In genomic region chr3:195907730-195908438, GRCh38 we compare ENCODE assay signal across 8 cellular contexts. TPM values are rescaled to one million over a fixed set of nuclear protein-coding genes. Genes with fewer than 3 reads are reported as not detected.
DNase-seq lines count a peak whose midpoint lies in the region; ATAC-seq, FAIRE-seq and TF ChIP-seq lines count a peak whose summit lies in the region.

No MANE protein-coding gene starts in this region.

- H3K4me3 Mint-ChIP-seq in astrocyte (ENCODE audit: unreplicated experiment) (peak overlapping the region; percentile 86), immature natural killer cell (peak overlapping the region; percentile 88 to 99 (median 98))

- H3K27ac ChIP-seq in astrocyte (ENCODE audit: low read depth, low read length), result no peak overlapping the region

- H3K27me3 Mint-ChIP-seq in astrocyte (ENCODE audit: low read depth, unreplicated experiment), result no peaks in the 10 kb centered on the region
- H3K27me3 Mint-ChIP-seq in immature natural killer cell (ENCODE audit: low read depth in 3 of 3), result peaks cover 16 to 18% (median 17%) of the 10 kb centered on the region in 3 donors

- peak overlapping the region; percentile 85 for H3K4me2 ChIP-seq in astrocyte (ENCODE audit: low read length)

- peak overlapping the region; percentile 47 for H3K9ac ChIP-seq in astrocyte (ENCODE audit: low read length)

- ATAC-seq in GM19035 (IDR thresholded peaks at IDR 0.05; ENCODE audit: unreplicated experiment), result peak; percentile 30

- H3K4me1 ChIP-seq in BE2C (peaks cover 5% of the 10 kb centered on the region), astrocyte (ENCODE audit: insufficient read depth, low read length) (peaks cover 22% of the 10 kb centered on the region)

- no peaks in the 10 kb centered on the region for H3K27me3 ChIP-seq in BE2C
- H3K27me3 ChIP-seq in astrocyte (ENCODE audit: insufficient read depth, low read length), result no peaks in the 10 kb centered on the region

- DNase-seq in BE2C, result peak; percentile 88
- DNase-seq in Jurkat, Clone E6-1 (ENCODE audit: low read depth, low spot score), result no peak
- DNase-seq in T-helper 1 cell, result peak in 4 of 5 donors; percentile 43 to 64 (median 49)
- no peak for DNase-seq in astrocyte (ENCODE audit: low read depth)
- DNase-seq in immature natural killer cell, result peak; percentile 73 to 76 (median 73)
- DNase-seq in stimulated activated CD4-positive, alpha-beta T cell treated with anti-CD3 and anti-CD28 coated beads, Interleukin-2, amount 100 ng/mL, for 24 hours, result peak; percentile 60
- DNase-seq in AG08395 (ENCODE audit: low spot score), result no peak

- peak overlapping the region; percentile 6 for H2AFZ ChIP-seq in astrocyte (ENCODE audit: low read depth, low read length)

- FAIRE-seq in astrocyte (lab: Jason Lieb, UNC), result no peak

- H3K9me3 ChIP-seq in BE2C (no peaks in the 10 kb centered on the region), astrocyte (ENCODE audit: insufficient read depth, low read depth, low read length) (no peaks in the 10 kb centered on the region)

- peaks cover 25% of the 10 kb centered on the region for H3K79me2 ChIP-seq in astrocyte (ENCODE audit: insufficient read depth, low read length)

- H3K36me3 Mint-ChIP-seq in astrocyte (ENCODE audit: low read depth, unreplicated experiment) (no peaks in the 10 kb centered on the region), immature natural killer cell (peaks cover 0 to 3% (median 0%) of the 10 kb centered on the region in 3 donors)

- no peaks in the 10 kb centered on the region for H3K9me3 Mint-ChIP-seq in astrocyte (ENCODE audit: unreplicated experiment)
- no peaks in the 10 kb centered on the region for H3K9me3 Mint-ChIP-seq in immature natural killer cell

- peaks cover 23% of the 10 kb centered on the region for H4K20me1 ChIP-seq in astrocyte (ENCODE audit: insufficient read depth, low read length)

- H3K27ac Mint-ChIP-seq in astrocyte (ENCODE audit: unreplicated experiment) (no peak overlapping the region), immature natural killer cell (peak overlapping the region; percentile 99 to 100 (median 100))

- H3K4me3 ChIP-seq in BE2C (ENCODE audit: low read depth, low read length) (peak overlapping the region; percentile 43), astrocyte (ENCODE audit: insufficient read depth, low read depth, low read length) (peak overlapping the region; percentile 60)
- peak overlapping the region; percentile 41 for H3K4me3 ChIP-seq in Jurkat, Clone E6-1 (ENCODE audit: low read length)

- H3K36me3 ChIP-seq in BE2C (no peaks in the 10 kb centered on the region), astrocyte (ENCODE audit: insufficient read depth, low read length) (no peaks in the 10 kb centered on the region)

- TF ChIP-seq CTCF in BE2C (IDR thresholded peaks at IDR 0.05; ENCODE audit: low read depth, low read length) (no peak), astrocyte (IDR thresholded peaks at IDR 0.05; ENCODE audit: insufficient read depth, low read depth, low read length) (no peak)

- H3K4me1 Mint-ChIP-seq in astrocyte (ENCODE audit: low read depth, unreplicated experiment) (peaks cover 16% of the 10 kb centered on the region), immature natural killer cell (peaks cover 55% of the 10 kb centered on the region in 2 donors)

RNA-seq across cellular contexts. Expression of gene TNK2, which starts 0.5 kb away (rescaled TPM):
- polyA plus RNA-seq in BE2C (2012; ENCODE audit: insufficient read depth, insufficient read length, low read depth), result 162 TPM
- polyA plus RNA-seq in Jurkat, Clone E6-1 (2012; ENCODE audit: insufficient read depth, insufficient read length), result 19.7 TPM
- total RNA-seq in astrocyte, result 37.1 and 39.1 TPM in 2 replicates
- 1 to 10 TPM; 1.4 to 4.9 (median 1.6) TPM for polyA plus RNA-seq in immature natural killer cell

Comparison
In these comparisons a context has a peak if more than half of its experiments do, and no peak if none do; other contexts are left out.
1. DNase-seq: peak in BE2C (single experiment), T-helper 1 cell (4 of 5), immature natural killer cell (3 of 3) and stimulated activated CD4-positive, alpha-beta T cell treated with anti-CD3 and anti-CD28 coated beads, Interleukin-2, amount 100 ng/mL, for 24 hours (2 of 2); none in Jurkat, Clone E6-1 (single experiment), astrocyte (single experiment) and AG08395 (single experiment).
2. Peak in every context shown above with its lines, with median percentiles within 50 percentile points of each other: H3K4me3 ChIP-seq.